Comparison of ENCODE assay signal across 8 cellular contexts in genomic region chr16:50806099-50807062, GRCh38.
DNase-seq lines count a peak whose midpoint lies in the region; ATAC-seq and TF ChIP-seq lines count a peak whose summit lies in the region.

No MANE protein-coding gene starts in this region.

- peak; percentile 75 for ATAC-seq in HG02763 (IDR thresholded peaks at IDR 0.05; ENCODE audit: unreplicated experiment)
- peak; percentile 93 to 94 for ATAC-seq in left cardiac atrium
- ATAC-seq in upper lobe of right lung, result peak; percentile 95

- H3K4me3 ChIP-seq in upper lobe of right lung, result peak overlapping the region; percentile 34

- intact Hi-C loops in left cardiac atrium (cut with DNase I) (loop anchor here in 1 of 2 donors (10.0 kb wide), 1 partner anchor 212 kb away; no protein-coding TSS in a partner anchor), posterior vena cava (cut with DNase I) (loop anchor here (5.0 to 10.0 kb wide), 3 partner anchors 139 to 434 kb away; no protein-coding TSS in a partner anchor), upper lobe of right lung (cut with DNase I) (no loop called here)

- no peaks in the 10 kb centered on the region for H3K4me1 ChIP-seq in upper lobe of right lung

- no peaks in the 10 kb centered on the region for H3K9me3 ChIP-seq in upper lobe of right lung

- no peaks in the 10 kb centered on the region for H3K36me3 ChIP-seq in upper lobe of right lung

- H3K27me3 ChIP-seq in upper lobe of right lung, result no peaks in the 10 kb centered on the region

- H3K27ac ChIP-seq in upper lobe of right lung, result no peak overlapping the region

- DNase-seq in NCI-H128 (lab: John Stamatoyannopoulos, UW; ENCODE audit: unreplicated experiment) (peak; percentile 51), SW480 (ENCODE audit: low spot score) (peak; percentile 83), amniotic epithelial cell (ENCODE audit: low read depth) (peak; percentile 83), left cardiac atrium (peak; percentile 83), posterior vena cava (ENCODE audit: low spot score) (peak; percentile 94), upper lobe of right lung (peak; percentile 83)

- TF ChIP-seq CTCF in GM12873 (IDR thresholded peaks at IDR 0.05; ENCODE audit: insufficient read depth, low read depth, low read length, missing control alignments) (peak; percentile 81), upper lobe of right lung (IDR thresholded peaks at IDR 0.05) (peak; percentile 93)
